In the genomic region with DNA sequence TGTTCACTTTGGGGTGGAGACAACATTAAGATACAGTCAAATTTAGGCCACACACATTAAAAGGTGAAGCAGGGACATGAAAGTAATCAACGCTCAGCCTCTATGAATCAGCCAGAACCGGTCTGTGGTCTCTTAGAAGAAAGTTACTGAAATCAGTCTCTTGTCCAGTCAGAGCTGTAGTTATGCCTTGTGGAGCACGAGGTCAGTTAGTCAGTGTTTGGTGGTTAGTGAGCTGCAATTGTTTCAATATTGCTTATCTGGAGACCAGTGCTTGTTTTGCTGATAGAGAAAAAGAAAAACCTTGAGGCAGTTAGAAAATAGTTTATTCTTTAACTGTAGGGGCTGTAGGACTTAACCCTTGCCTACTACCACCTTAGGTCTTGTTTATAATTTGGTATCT, we compare ENCODE assay signal across 8 cellular contexts.
DNase-seq lines count a peak whose midpoint lies in the region; ATAC-seq and TF ChIP-seq lines count a peak whose summit lies in the region.

No MANE protein-coding gene starts in this region.

- no peak overlapping the region for H3K4me3 ChIP-seq in fibroblast of pulmonary artery (replicated peaks; ENCODE audit: low read depth, low read length)

- ATAC-seq in GM21367 (IDR thresholded peaks at IDR 0.05; ENCODE audit: unreplicated experiment) (peak; percentile 88), HG03469 (IDR thresholded peaks at IDR 0.05; ENCODE audit: unreplicated experiment) (peak; percentile 96)

- no peak for TF ChIP-seq CTCF in fibroblast of pulmonary artery (IDR thresholded peaks at IDR 0.05; ENCODE audit: low read length, missing control alignments)

- peak; percentile 52 for DNase-seq in EH (ENCODE audit: low read depth)
- DNase-seq in fibroblast of pulmonary artery (ENCODE audit: low read depth) = peak; percentile 86
- no peak for DNase-seq in activated gamma-delta T cell treated with Interleukin-2 at 50 U/mL for 16 hours
- DNase-seq in ureter (ENCODE audit: low spot score) = no peak
- DNase-seq in islet precursor cell = no peak
- no peak for DNase-seq in NCI-H2107 (lab: John Stamatoyannopoulos, UW)

Comparison
In these comparisons a context has a peak if more than half of its experiments do, and no peak if none do; other contexts are left out.
1. DNase-seq: peak in EH (single experiment) and fibroblast of pulmonary artery (single experiment); none in activated gamma-delta T cell treated with Interleukin-2 at 50 U/mL for 16 hours (single experiment), ureter (single experiment), islet precursor cell (single experiment) and NCI-H2107 (single experiment).